2 cellular contexts compared by ENCODE assay signal in genomic region chr5:350355-350754, GRCh38.
TF ChIP-seq lines count a peak whose summit lies in the region.

No MANE protein-coding gene starts in this region.

TF ChIP-seq in Ishikawa, 13 proteins besides CTCF, POLR2A, EP300 and RAD21 (continued from another document):
- TF ChIP-seq TCF12 (IDR thresholded peaks at IDR 0.05; ENCODE audit: low read depth), result no peak
- TF ChIP-seq, protein P1, sequence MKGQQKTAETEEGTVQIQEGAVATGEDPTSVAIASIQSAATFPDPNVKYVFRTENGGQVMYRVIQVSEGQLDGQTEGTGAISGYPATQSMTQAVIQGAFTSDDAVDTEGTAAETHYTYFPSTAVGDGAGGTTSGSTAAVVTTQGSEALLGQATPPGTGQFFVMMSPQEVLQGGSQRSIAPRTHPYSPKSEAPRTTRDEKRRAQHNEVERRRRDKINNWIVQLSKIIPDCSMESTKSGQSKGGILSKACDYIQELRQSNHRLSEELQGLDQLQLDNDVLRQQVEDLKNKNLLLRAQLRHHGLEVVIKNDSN (IDR thresholded peaks at IDR 0.05), result no peak
- TF ChIP-seq, protein P2, sequence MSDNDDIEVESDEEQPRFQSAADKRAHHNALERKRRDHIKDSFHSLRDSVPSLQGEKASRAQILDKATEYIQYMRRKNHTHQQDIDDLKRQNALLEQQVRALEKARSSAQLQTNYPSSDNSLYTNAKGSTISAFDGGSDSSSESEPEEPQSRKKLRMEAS (IDR thresholded peaks at IDR 0.05), result no peak

TF ChIP-seq in K562, 482 proteins besides CTCF, POLR2A, EP300 and RAD21 (continued from another document):
- TF ChIP-seq NEUROD1 (IDR thresholded peaks at IDR 0.05; ENCODE audit: borderline replicate concordance, low read depth, low read length, partially characterized antibody) (no peak), ZNF780A (CRISPR knock-in tag; IDR thresholded peaks at IDR 0.05) (no peak), ZNF212 (CRISPR knock-in tag; IDR thresholded peaks at IDR 0.05) (no peak), MEF2D (tag; conservative IDR thresholded peaks at IDR 0.05; ENCODE audit: low read depth) (no peak), ZNF347 (CRISPR knock-in tag; IDR thresholded peaks at IDR 0.05; ENCODE audit: low read depth) (no peak), IRF9 (tag; IDR thresholded peaks at IDR 0.05) (no peak)
- TF ChIP-seq, protein P3, sequence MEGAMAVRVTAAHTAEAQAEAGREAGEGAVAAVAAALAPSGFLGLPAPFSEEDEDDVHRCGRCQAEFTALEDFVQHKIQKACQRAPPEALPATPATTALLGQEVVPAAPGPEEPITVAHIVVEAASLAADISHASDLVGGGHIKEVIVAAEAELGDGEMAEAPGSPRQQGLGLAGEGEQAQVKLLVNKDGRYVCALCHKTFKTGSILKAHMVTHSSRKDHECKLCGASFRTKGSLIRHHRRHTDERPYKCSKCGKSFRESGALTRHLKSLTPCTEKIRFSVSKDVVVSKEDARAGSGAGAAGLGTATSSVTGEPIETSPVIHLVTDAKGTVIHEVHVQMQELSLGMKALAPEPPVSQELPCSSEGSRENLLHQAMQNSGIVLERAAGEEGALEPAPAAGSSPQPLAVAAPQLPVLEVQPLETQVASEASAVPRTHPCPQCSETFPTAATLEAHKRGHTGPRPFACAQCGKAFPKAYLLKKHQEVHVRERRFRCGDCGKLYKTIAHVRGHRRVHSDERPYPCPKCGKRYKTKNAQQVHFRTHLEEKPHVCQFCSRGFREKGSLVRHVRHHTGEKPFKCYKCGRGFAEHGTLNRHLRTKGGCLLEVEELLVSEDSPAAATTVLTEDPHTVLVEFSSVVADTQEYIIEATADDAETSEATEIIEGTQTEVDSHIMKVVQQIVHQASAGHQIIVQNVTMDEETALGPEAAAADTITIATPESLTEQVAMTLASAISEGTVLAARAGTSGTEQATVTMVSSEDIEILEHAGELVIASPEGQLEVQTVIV (CRISPR knock-in tag; IDR thresholded peaks at IDR 0.05; ENCODE audit: borderline replicate concordance), result no peak
- TF ChIP-seq, protein P4, sequence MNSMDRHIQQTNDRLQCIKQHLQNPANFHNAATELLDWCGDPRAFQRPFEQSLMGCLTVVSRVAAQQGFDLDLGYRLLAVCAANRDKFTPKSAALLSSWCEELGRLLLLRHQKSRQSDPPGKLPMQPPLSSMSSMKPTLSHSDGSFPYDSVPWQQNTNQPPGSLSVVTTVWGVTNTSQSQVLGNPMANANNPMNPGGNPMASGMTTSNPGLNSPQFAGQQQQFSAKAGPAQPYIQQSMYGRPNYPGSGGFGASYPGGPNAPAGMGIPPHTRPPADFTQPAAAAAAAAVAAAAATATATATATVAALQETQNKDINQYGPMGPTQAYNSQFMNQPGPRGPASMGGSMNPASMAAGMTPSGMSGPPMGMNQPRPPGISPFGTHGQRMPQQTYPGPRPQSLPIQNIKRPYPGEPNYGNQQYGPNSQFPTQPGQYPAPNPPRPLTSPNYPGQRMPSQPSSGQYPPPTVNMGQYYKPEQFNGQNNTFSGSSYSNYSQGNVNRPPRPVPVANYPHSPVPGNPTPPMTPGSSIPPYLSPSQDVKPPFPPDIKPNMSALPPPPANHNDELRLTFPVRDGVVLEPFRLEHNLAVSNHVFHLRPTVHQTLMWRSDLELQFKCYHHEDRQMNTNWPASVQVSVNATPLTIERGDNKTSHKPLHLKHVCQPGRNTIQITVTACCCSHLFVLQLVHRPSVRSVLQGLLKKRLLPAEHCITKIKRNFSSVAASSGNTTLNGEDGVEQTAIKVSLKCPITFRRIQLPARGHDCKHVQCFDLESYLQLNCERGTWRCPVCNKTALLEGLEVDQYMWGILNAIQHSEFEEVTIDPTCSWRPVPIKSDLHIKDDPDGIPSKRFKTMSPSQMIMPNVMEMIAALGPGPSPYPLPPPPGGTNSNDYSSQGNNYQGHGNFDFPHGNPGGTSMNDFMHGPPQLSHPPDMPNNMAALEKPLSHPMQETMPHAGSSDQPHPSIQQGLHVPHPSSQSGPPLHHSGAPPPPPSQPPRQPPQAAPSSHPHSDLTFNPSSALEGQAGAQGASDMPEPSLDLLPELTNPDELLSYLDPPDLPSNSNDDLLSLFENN (IDR thresholded peaks at IDR 0.05; ENCODE audit: low read depth in 2 of 2, low read length in 2 of 2), result no peak
